ENCODE assay signal across 8 cellular contexts in the genomic region with DNA sequence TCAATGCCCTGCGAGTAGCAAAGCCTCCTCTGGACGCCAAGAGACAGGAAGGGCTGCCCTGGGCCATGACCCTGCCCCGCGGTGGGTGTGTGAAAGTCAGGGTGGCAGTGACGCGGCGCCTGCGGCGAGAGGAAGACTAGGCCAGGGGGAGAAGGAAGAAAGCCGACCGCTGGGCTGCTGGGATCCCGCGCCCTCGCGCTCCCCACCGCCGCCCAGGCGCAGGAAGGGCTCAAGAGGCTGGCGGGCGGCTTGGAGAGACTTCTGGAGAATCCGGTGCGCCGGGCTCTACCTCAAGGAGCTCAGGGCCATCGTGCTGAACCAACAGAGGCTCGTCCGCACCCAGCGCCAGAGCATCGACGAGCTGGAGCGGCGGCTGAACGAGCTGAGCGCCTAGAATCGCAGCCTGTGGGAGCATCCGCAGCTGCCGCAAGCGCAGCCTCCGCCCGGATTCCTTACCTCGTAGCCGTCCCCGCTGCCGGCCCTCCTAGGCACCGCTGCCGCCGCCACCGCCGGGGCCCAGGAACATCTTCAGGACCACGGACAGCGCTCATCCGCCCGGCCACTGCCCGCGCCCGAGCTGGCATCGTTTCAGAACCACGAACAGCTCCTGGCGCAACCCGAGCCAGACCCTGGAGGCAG.
DNase-seq lines count a peak whose midpoint lies in the region; ATAC-seq, FAIRE-seq and TF ChIP-seq lines count a peak whose summit lies in the region.

No MANE protein-coding gene starts in this region.

- H3K9ac ChIP-seq in HepG2 (ENCODE audit: insufficient read depth, low read depth, low read length): no peak overlapping the region

- peaks cover 28% of the 10 kb centered on the region for H3K27me3 Mint-ChIP-seq in activated CD4-positive, alpha-beta memory T cell treated with anti-CD3 and anti-CD28 coated beads, Interleukin-2, amount 10 ng/mL, durations not matched to agents 7 days and 5 days

- in situ Hi-C loops in HepG2 (cut with HindIII; ENCODE audit: extremely low pct_ligation_motif_present, low pct_unique_long_range_greater_than_20kb): no loop called here

- TF ChIP-seq RAD21 in HepG2 (CRISPR knock-in tag; IDR thresholded peaks at IDR 0.05): 0 out of 2 replicates have a peak, but pooled peaks have one; percentile 14

- CTCF ChIA-PET in activated CD4-positive, alpha-beta memory T cell treated with anti-CD3 and anti-CD28 coated beads, Interleukin-2, amount 10 ng/mL, durations not matched to agents 7 days and 5 days (lab: Charles Lee): interaction anchor here (1.0 to 2.1 kb wide), 2 partner anchors 12 to 45 kb away, joined by 4 to 7 read pairs; no protein-coding TSS in a partner anchor
- CTCF ChIA-PET in HepG2 (lab: Yijun Ruan, JAX; ENCODE audit: low intra/inter-chr PET ratio, low total read pairs): no interaction called here

- WGBS in HepG2 (ENCODE audit: low lambda C conversion rate): 72% methylated on average over 18 of the region's 59 CpGs

- H3K4me1 Mint-ChIP-seq in activated CD4-positive, alpha-beta memory T cell treated with anti-CD3 and anti-CD28 coated beads, Interleukin-2, amount 10 ng/mL, durations not matched to agents 7 days and 5 days: no peaks in the 10 kb centered on the region

- H3K27ac ChIP-seq in HepG2 (ENCODE audit: extremely low read length, insufficient read depth, low read length): no peak overlapping the region

- H3K27me3 ChIP-seq in HepG2 (ENCODE audit: control insufficient read depth in 1 of 2, insufficient read depth in 2 of 2, low read length in 2 of 2): no peaks in the 10 kb centered on the region; a peak in 1 of 5 replicates

- POLR2A ChIA-PET in activated CD4-positive, alpha-beta memory T cell treated with anti-CD3 and anti-CD28 coated beads, Interleukin-2, amount 10 ng/mL, durations not matched to agents 7 days and 5 days (lab: Charles Lee): interaction anchor here (1.1 kb wide), 1 partner anchor 45 kb away, joined by 4 read pairs; no protein-coding TSS in a partner anchor
- POLR2A ChIA-PET in HepG2 (lab: Yijun Ruan, JAX): no interaction called here

- peak; percentile 57 for ATAC-seq in GM18909 (IDR thresholded peaks at IDR 0.05; ENCODE audit: poor library complexity, unreplicated experiment)
- peak; percentile 80 for ATAC-seq in HepG2
- ATAC-seq in GM21367 (IDR thresholded peaks at IDR 0.05; ENCODE audit: unreplicated experiment): no peak
- ATAC-seq in GM19328 (IDR thresholded peaks at IDR 0.05; ENCODE audit: unreplicated experiment): no peak

- no peaks in the 10 kb centered on the region for H3K9me3 Mint-ChIP-seq in activated CD4-positive, alpha-beta memory T cell treated with anti-CD3 and anti-CD28 coated beads, Interleukin-2, amount 10 ng/mL, durations not matched to agents 7 days and 5 days

- BruUV-seq in HepG2 (replicated peaks; lab: Mats Ljungman, UMichigan): no TSS peak

- H3K4me3 Mint-ChIP-seq in activated CD4-positive, alpha-beta memory T cell treated with anti-CD3 and anti-CD28 coated beads, Interleukin-2, amount 10 ng/mL, durations not matched to agents 7 days and 5 days: no peak overlapping the region

- TF ChIP-seq POLR2A in HepG2 (IDR thresholded peaks at IDR 0.05; ENCODE audit: insufficient read depth in 1 of 2, low read depth in 2 of 2, low read length in 2 of 2): no peak

- DNase-seq in NCI-H1930 (lab: John Stamatoyannopoulos, UW): peak; percentile 29 to 36
- DNase-seq in activated CD4-positive, alpha-beta memory T cell treated with anti-CD3 and anti-CD28 coated beads, Interleukin-2, amount 10 ng/mL, durations not matched to agents 7 days and 5 days: peak; percentile 78
- peak; percentile 20 to 73 for DNase-seq in dermis microvascular lymphatic vessel endothelial cell (ENCODE audit: low read depth in 2 of 2)
- peak; percentile 19 for DNase-seq in HepG2 (ENCODE audit: low spot score)
- peak; percentile 42 to 73 for DNase-seq in stimulated activated CD4-positive, alpha-beta T cell treated with anti-CD3 and anti-CD28 coated beads, Interleukin-4, amount 100 ng/mL, for 4 hours

- no peak overlapping the region for H3K4me2 ChIP-seq in HepG2 (ENCODE audit: low read depth, low read length)

- H3K36me3 ChIP-seq in HepG2 (replicated peaks in 1 of 2; ENCODE audit: control insufficient read depth in 1 of 2, insufficient read depth in 2 of 2, low read length in 2 of 2): no peaks in the 10 kb centered on the region

- H3K27ac Mint-ChIP-seq in activated CD4-positive, alpha-beta memory T cell treated with anti-CD3 and anti-CD28 coated beads, Interleukin-2, amount 10 ng/mL, durations not matched to agents 7 days and 5 days: no peak overlapping the region

- no peaks in the 10 kb centered on the region for H4K20me1 ChIP-seq in HepG2 (ENCODE audit: insufficient read depth, low read length)

- H2AFZ ChIP-seq in HepG2 (ENCODE audit: low read length): no peak overlapping the region

- no peak for FAIRE-seq in HepG2 (lab: Jason Lieb, UNC)

- H3K79me2 ChIP-seq in HepG2 (ENCODE audit: insufficient read depth, low read length): no peaks in the 10 kb centered on the region

- 0 out of 2 replicates have a peak, but pooled peaks have one; percentile 5 for TF ChIP-seq CTCF in HepG2 (CRISPR knock-in tag; IDR thresholded peaks at IDR 0.05)

- H3K9me3 ChIP-seq in HepG2 (ENCODE audit: low read length): no peaks in the 10 kb centered on the region

- intact Hi-C loops in HepG2 (cut with micrococcal nuclease; ENCODE audit: unreplicated experiment): no loop called here

- H3K4me1 ChIP-seq in HepG2 (ENCODE audit: insufficient read depth, low read length): no peaks in the 10 kb centered on the region

- H3K36me3 Mint-ChIP-seq in activated CD4-positive, alpha-beta memory T cell treated with anti-CD3 and anti-CD28 coated beads, Interleukin-2, amount 10 ng/mL, durations not matched to agents 7 days and 5 days (ENCODE audit: low read depth): no peaks in the 10 kb centered on the region

- no peak overlapping the region for H3K4me3 ChIP-seq in HepG2 (replicated peaks in 1 of 3; ENCODE audit: insufficient read depth in 1 of 3, low read depth in 2 of 3, low read length in 3 of 3)

- TF ChIP-seq EP300 in HepG2 (IDR thresholded peaks at IDR 0.05; ENCODE audit: low read depth in 2 of 2, low read length in 2 of 2) (no peak), HepG2 (CRISPR knock-in tag; IDR thresholded peaks at IDR 0.05; ENCODE audit: borderline replicate concordance) (peak; percentile 58)

TF ChIP-seq in HepG2, 621 proteins besides CTCF, POLR2A, EP300 and RAD21 (continues in another document):
- peak; percentile 81 for TF ChIP-seq GABPB1 (CRISPR knock-in tag; IDR thresholded peaks at IDR 0.05)
- TF ChIP-seq ZFAT (CRISPR knock-in tag; conservative IDR thresholded peaks at IDR 0.05): 0 out of 2 replicates have a peak, but pooled peaks have one; percentile 67
- no peak for TF ChIP-seq MAFF (IDR thresholded peaks at IDR 0.05; ENCODE audit: low read depth, low read length)
- TF ChIP-seq ZNF274 (CRISPR knock-in tag; IDR thresholded peaks at IDR 0.05): peak; percentile 99
- peak; percentile 97 for TF ChIP-seq SMAD9 (CRISPR knock-in tag; IDR thresholded peaks at IDR 0.05)
- TF ChIP-seq SNAPC4 (CRISPR knock-in tag; IDR thresholded peaks at IDR 0.05): peak; percentile 93
- no peak for TF ChIP-seq SNRNP70 (IDR thresholded peaks at IDR 0.05; ENCODE audit: low read depth, low read length)
- TF ChIP-seq SP2 (CRISPR knock-in tag; IDR thresholded peaks at IDR 0.05): peak; percentile 56
- peak; percentile 98 for TF ChIP-seq MEF2D (CRISPR knock-in tag; IDR thresholded peaks at IDR 0.05)
- TF ChIP-seq ZNF781 (CRISPR knock-in tag; IDR thresholded peaks at IDR 0.05; ENCODE audit: borderline replicate concordance, not compliant biosample characterization): peak; percentile 97
- peak; percentile 99; the same call in 1 of the 2 replicates for TF ChIP-seq SP140L (CRISPR knock-in tag; IDR thresholded peaks at IDR 0.05; ENCODE audit: borderline replicate concordance)
- peak; percentile 99 for TF ChIP-seq KLF11 (CRISPR knock-in tag; IDR thresholded peaks at IDR 0.05)
- TF ChIP-seq TOPORS (CRISPR knock-in tag; IDR thresholded peaks at IDR 0.05): peak; percentile 97
- peak; percentile 77 for TF ChIP-seq SIX1 (CRISPR knock-in tag; IDR thresholded peaks at IDR 0.05; ENCODE audit: borderline replicate concordance)
- no peak for TF ChIP-seq ZFP41 (CRISPR knock-in tag; IDR thresholded peaks at IDR 0.05; ENCODE audit: borderline replicate concordance)
- no peak for TF ChIP-seq ZNF556 (CRISPR knock-in tag; IDR thresholded peaks at IDR 0.05; ENCODE audit: borderline replicate concordance)
- TF ChIP-seq KLF16 (CRISPR knock-in tag; IDR thresholded peaks at IDR 0.05): peak; percentile 91 to 99; a peak in 3 of 4 replicates

Comparison
In these comparisons a context has a peak if more than half of its experiments do, and no peak if none do; other contexts are left out.
1. ATAC-seq: peak in GM18909 (single experiment) and HepG2 (single experiment); none in GM21367 (single experiment) and GM19328 (single experiment).
2. DNase-seq: peak in every context shown above with its lines; median percentile 78 in activated CD4-positive, alpha-beta memory T cell treated with anti-CD3 and anti-CD28 coated beads, Interleukin-2, amount 10 ng/mL, durations not matched to agents 7 days and 5 days; 58 in stimulated activated CD4-positive, alpha-beta T cell treated with anti-CD3 and anti-CD28 coated beads, Interleukin-4, amount 100 ng/mL, for 4 hours; 46 in dermis microvascular lymphatic vessel endothelial cell; 32 in NCI-H1930; 19 in HepG2.